ENCODE assay signal across 9 cellular contexts in the genomic region with DNA sequence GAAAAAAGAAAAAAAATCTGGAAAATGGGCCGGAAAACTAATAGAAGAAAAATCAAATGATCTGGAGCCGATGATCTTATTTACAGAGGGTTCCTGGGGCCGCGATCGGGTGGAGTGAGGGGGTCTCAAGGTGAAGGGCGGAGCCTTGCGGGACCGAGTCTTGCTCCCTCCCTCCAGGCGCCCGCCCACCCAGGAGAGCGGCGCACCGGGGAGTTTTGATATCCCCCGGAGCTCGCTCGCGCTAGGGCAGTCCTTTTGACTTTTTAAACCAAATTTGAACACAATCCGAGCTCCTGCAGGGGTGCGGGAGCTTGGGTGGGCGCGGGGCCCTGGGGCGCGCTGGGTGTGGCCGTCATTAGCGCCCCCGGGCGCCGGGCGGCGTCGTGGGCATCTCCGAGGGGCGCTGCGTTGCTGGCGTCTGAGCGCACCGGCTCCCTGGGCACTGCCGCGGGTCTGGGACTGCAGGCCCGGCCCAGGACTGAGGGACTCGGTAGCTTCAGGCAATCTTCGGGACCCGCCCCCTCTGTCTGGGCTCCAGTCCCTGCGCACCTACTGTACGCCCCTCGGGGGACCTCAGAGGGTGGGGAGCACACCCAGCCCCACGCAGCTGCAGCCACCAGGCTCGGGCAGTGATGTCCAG. TPM values are rescaled to one million over a fixed set of nuclear protein-coding genes. Genes with fewer than 3 reads are reported as not detected.
DNase-seq lines count a peak whose midpoint lies in the region; ATAC-seq and TF ChIP-seq lines count a peak whose summit lies in the region.
"Had no signal": no experiment of that assay in that cellular context is flagged by ENCODE, and none has a peak within 500 bp of the region (broad histone marks: within the 10 kb centered on the region; RNA-seq: fewer than 3 reads in every experiment).

No MANE protein-coding gene starts in this region.

- H3K4me3 Mint-ChIP-seq in CD8-positive, alpha-beta T cell = peak overlapping the region; percentile 60

- peaks cover 11% of the 10 kb centered on the region for H3K4me1 Mint-ChIP-seq in CD8-positive, alpha-beta T cell (ENCODE audit: low read depth)

- H3K27me3 ChIP-seq in CD8-positive, alpha-beta T cell (ENCODE audit: insufficient read depth, low read length) = no peaks in the 10 kb centered on the region
- H3K27me3 ChIP-seq in brain microvascular endothelial cell (replicated peaks) = peaks cover 2% of the 10 kb centered on the region
- H3K27me3 ChIP-seq in rectal smooth muscle tissue (ENCODE audit: control insufficient read depth, insufficient read depth, low read length) = no peaks in the 10 kb centered on the region

- no peak overlapping the region for H3K27ac ChIP-seq in CD8-positive, alpha-beta T cell (ENCODE audit: low read depth, low read length)
- H3K27ac ChIP-seq in brain microvascular endothelial cell = no peak overlapping the region
- no peak overlapping the region for H3K27ac ChIP-seq in rectal smooth muscle tissue (ENCODE audit: low read depth, low read length)

- peaks cover 27% of the 10 kb centered on the region for H3K27me3 Mint-ChIP-seq in CD8-positive, alpha-beta T cell (ENCODE audit: low read depth)

- H3K9me3 Mint-ChIP-seq in CD8-positive, alpha-beta T cell = no peaks in the 10 kb centered on the region

- H3K4me3 ChIP-seq in CD8-positive, alpha-beta T cell (ENCODE audit: low read depth, low read length) = no peak overlapping the region
- H3K4me3 ChIP-seq in brain microvascular endothelial cell (ENCODE audit: low read depth, low read length) (peak overlapping the region; percentile 46), iPS-11a (ENCODE audit: low read depth, low read length) (peak overlapping the region; percentile 2), rectal smooth muscle tissue (ENCODE audit: low read length) (peak overlapping the region; percentile 46)

- H3K27ac Mint-ChIP-seq in CD8-positive, alpha-beta T cell = peak overlapping the region; percentile 29

- no peaks in the 10 kb centered on the region for H3K36me3 ChIP-seq in CD8-positive, alpha-beta T cell (ENCODE audit: insufficient read depth, low read length)
- no peaks in the 10 kb centered on the region for H3K36me3 ChIP-seq in brain microvascular endothelial cell (replicated peaks)
- no peaks in the 10 kb centered on the region for H3K36me3 ChIP-seq in rectal smooth muscle tissue (ENCODE audit: control insufficient read depth, insufficient read depth, low read length)

- no peaks in the 10 kb centered on the region for H3K36me3 Mint-ChIP-seq in CD8-positive, alpha-beta T cell

- DNase-seq in CD8-positive, alpha-beta T cell = no peak
- no peak for DNase-seq in brain microvascular endothelial cell
- DNase-seq in NCI-H748 treated with DMSO at 0.1 percent for 48 hours (lab: John Stamatoyannopoulos, UW) = no peak
- DNase-seq in cerebellar nuclear complex (lab: John Stamatoyannopoulos, UW) = no peak
- no peak for DNase-seq in stimulated activated CD4-positive, alpha-beta T cell treated with anti-CD3 and anti-CD28 coated beads, Interleukin-12 subunit alpha, Interleukin-12 subunit beta, amount 100 ng/mL, for 4 hours
- DNase-seq: activated CD4-positive, alpha-beta T cell treated with anti-CD3 and anti-CD28 coated beads for 1 hour had no signal

- no peak for TF ChIP-seq CTCF in CD8-positive, alpha-beta T cell (IDR thresholded peaks at IDR 0.05)
- no peak for TF ChIP-seq CTCF in brain microvascular endothelial cell (IDR thresholded peaks at IDR 0.05; ENCODE audit: low read depth, low read length, missing control alignments)

- TF ChIP-seq POLR2A in GM18505 (IDR thresholded peaks at IDR 0.05; ENCODE audit: borderline replicate concordance, extremely low read depth, insufficient read depth, insufficient read length) = no peak

- in situ Hi-C loops in brain microvascular endothelial cell (cut with HindIII; ENCODE audit: low pct_ligation_motif_present, low sequenced_read_pairs) = no loop called here

- no peaks in the 10 kb centered on the region for H3K4me1 ChIP-seq in CD8-positive, alpha-beta T cell (ENCODE audit: insufficient read depth, low read length)
- H3K4me1 ChIP-seq in rectal smooth muscle tissue (ENCODE audit: control insufficient read depth, insufficient read depth, low read length) = no peaks in the 10 kb centered on the region

- peak; percentile 29 for ATAC-seq in CD8-positive, alpha-beta T cell
- no peak for ATAC-seq in GM18505 (IDR thresholded peaks at IDR 0.05; ENCODE audit: unreplicated experiment)

- H3K9me3 ChIP-seq in CD8-positive, alpha-beta T cell (ENCODE audit: low read length) = no peaks in the 10 kb centered on the region

- CTCF ChIA-PET in CD8-positive, alpha-beta T cell (lab: Charles Lee) = interaction anchor here (1.2 kb wide), 1 partner anchor 12 kb away, joined by 5 read pairs; no protein-coding TSS in a partner anchor

- POLR2A ChIA-PET in CD8-positive, alpha-beta T cell (lab: Charles Lee) = interaction anchor here (1.1 kb wide), 1 partner anchor 9 kb away, joined by 3 read pairs; no protein-coding TSS in a partner anchor

- intact Hi-C loops in CD8-positive, alpha-beta T cell (cut with DNase I, micrococcal nuclease) = no loop called here

- no peak overlapping the region for H3K9ac ChIP-seq in rectal smooth muscle tissue (ENCODE audit: low read length)

RNA-seq across cellular contexts. Expression of gene MAF, which starts 10.9 kb away (rescaled TPM):
- total RNA-seq in CD8-positive, alpha-beta T cell = 10 to 100 TPM; 21.4 to 24.8 TPM
